19 cellular contexts compared by ENCODE assay signal in the genomic region with DNA sequence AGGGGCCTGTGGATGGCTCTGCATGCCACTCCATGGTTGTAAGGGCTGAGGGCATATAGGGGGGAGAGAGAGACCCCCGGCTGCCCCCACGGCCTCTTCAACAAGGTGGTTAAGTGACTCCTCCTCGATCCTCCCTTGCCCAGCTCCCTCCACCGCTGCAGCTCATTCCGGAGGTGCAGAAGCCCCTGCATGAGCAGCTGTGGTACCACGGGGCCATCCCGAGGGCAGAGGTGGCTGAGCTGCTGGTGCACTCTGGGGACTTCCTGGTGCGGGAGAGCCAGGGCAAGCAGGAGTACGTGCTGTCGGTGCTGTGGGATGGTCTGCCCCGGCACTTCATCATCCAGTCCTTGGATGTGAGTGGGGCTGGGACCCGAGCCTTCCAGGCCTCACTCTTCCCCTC. TPM values are rescaled to one million over a fixed set of nuclear protein-coding genes. Genes with fewer than 3 reads are reported as not detected.
DNase-seq lines count a peak whose midpoint lies in the region; ATAC-seq, FAIRE-seq and TF ChIP-seq lines count a peak whose summit lies in the region.
"Had no signal": no experiment of that assay in that cellular context is flagged by ENCODE, and none has a peak within 500 bp of the region (broad histone marks: within the 10 kb centered on the region; RNA-seq: fewer than 3 reads in every experiment).

No MANE protein-coding gene starts in this region.

- no peaks in the 10 kb centered on the region for H3K27me3 ChIP-seq in RWPE2 (ENCODE audit: insufficient read depth, poor library complexity, severe bottlenecking)
- H3K27me3 ChIP-seq in spleen (replicated peaks in 1 of 7) = peaks cover 0 to 8% (median 0%) of the 10 kb centered on the region in 7 donors
- H3K27me3 ChIP-seq in CD4-positive, alpha-beta T cell (ENCODE audit: control insufficient read depth, insufficient read depth, low read length) = no peaks in the 10 kb centered on the region
- H3K27me3 ChIP-seq: BLaER1 had no signal

- ATAC-seq in activated T-cell treated with anti-CD3 and anti-CD28 coated beads, Interleukin-2, amount 50 U/mL, for 72 hours (replicated peaks in 1 of 2) = no peak
- ATAC-seq in RWPE2 (ENCODE audit: low read depth) (no peak), HG03520 (IDR thresholded peaks at IDR 0.05; ENCODE audit: unreplicated experiment) (no peak)
- ATAC-seq in CD4-positive, alpha-beta T cell (ENCODE audit: poor library complexity) = no peak
- ATAC-seq: CD8-positive, alpha-beta T cell; HCT116 had no signal

- peaks cover 12% of the 10 kb centered on the region for H3K4me1 Mint-ChIP-seq in activated T-cell treated with anti-CD3 and anti-CD28 coated beads, Interleukin-2, amount 50 U/mL, for 72 hours (ENCODE audit: low read depth)
- peaks cover 5% of the 10 kb centered on the region for H3K4me1 Mint-ChIP-seq in CD4-positive, alpha-beta T cell (ENCODE audit: low read depth)

- no peak overlapping the region for H3K27ac ChIP-seq in RWPE2 (ENCODE audit: poor library complexity, severe bottlenecking)
- H3K27ac ChIP-seq in kidney (ENCODE audit: low read depth in 2 of 2, low read length in 2 of 2) = no peak overlapping the region
- peak overlapping the region in 5 of 8 donors; percentile 27 to 98 (median 33) for H3K27ac ChIP-seq in spleen
- no peak overlapping the region for H3K27ac ChIP-seq in CD4-positive, alpha-beta T cell (ENCODE audit: low read depth, low read length)
- H3K27ac ChIP-seq: BLaER1 had no signal

- TF ChIP-seq CTCF in RWPE2 (IDR thresholded peaks at IDR 0.05; ENCODE audit: poor library complexity, severe bottlenecking) (no peak), kidney (IDR thresholded peaks at IDR 0.05; ENCODE audit: borderline replicate concordance, extremely low read depth, insufficient read depth) (no peak), spleen (IDR thresholded peaks at IDR 0.05 in 8 of 11, conservative IDR thresholded peaks at IDR 0.05 in 3 of 11) (no peak)
- TF ChIP-seq CTCF in CD4-positive, alpha-beta T cell (IDR thresholded peaks at IDR 0.05) = no peak

- H3K4me3 ChIP-seq in RWPE2 (ENCODE audit: severe bottlenecking) = no peak overlapping the region
- H3K4me3 ChIP-seq in kidney (ENCODE audit: low read length in 2 of 2) = no peak overlapping the region
- H3K4me3 ChIP-seq in spleen = peak overlapping the region in 2 of 8 donors; percentile 13 to 80
- H3K4me3 ChIP-seq: BLaER1 had no signal

- POLR2A ChIA-PET in CD4-positive, alpha-beta T cell (lab: Charles Lee) = no interaction called here

- no peak for FAIRE-seq in kidney (lab: Jason Lieb, UNC)
- FAIRE-seq: HTR-8/SVneo had no signal

- H3K36me3 ChIP-seq in RWPE2 (ENCODE audit: low read depth) (no peaks in the 10 kb centered on the region), kidney (ENCODE audit: control insufficient read depth in 1 of 2, insufficient read depth in 2 of 2, low read length in 2 of 2) (peaks cover 4 to 5% of the 10 kb centered on the region in 2 donors), spleen (peaks cover 9 to 99% (median 77%) of the 10 kb centered on the region in 6 donors)

- H3K27ac Mint-ChIP-seq in activated T-cell treated with anti-CD3 and anti-CD28 coated beads, Interleukin-2, amount 50 U/mL, for 72 hours = peak overlapping the region; percentile 29
- no peak overlapping the region for H3K27ac Mint-ChIP-seq in CD4-positive, alpha-beta T cell
- H3K27ac Mint-ChIP-seq: CD8-positive, alpha-beta T cell; HFFc6 had no signal

- no peak overlapping the region for H3K9ac ChIP-seq in kidney (ENCODE audit: low read length in 2 of 2)
- H3K9ac ChIP-seq: BLaER1 had no signal

- peaks cover 13 to 17% of the 10 kb centered on the region in 2 donors for H3K36me3 Mint-ChIP-seq in activated T-cell treated with anti-CD3 and anti-CD28 coated beads, Interleukin-2, amount 50 U/mL, for 72 hours (ENCODE audit: insufficient read depth in 2 of 2)
- no peaks in the 10 kb centered on the region for H3K36me3 Mint-ChIP-seq in CD4-positive, alpha-beta T cell (ENCODE audit: low read depth)
- H3K36me3 Mint-ChIP-seq: CD8-positive, alpha-beta T cell had no signal

- H3K4me3 Mint-ChIP-seq in activated T-cell treated with anti-CD3 and anti-CD28 coated beads, Interleukin-2, amount 50 U/mL, for 72 hours = no peak overlapping the region
- H3K4me3 Mint-ChIP-seq in CD4-positive, alpha-beta T cell = no peak overlapping the region
- H3K4me3 Mint-ChIP-seq: CD14-positive monocyte; CD8-positive, alpha-beta T cell; HFFc6 had no signal

- TF ChIP-seq POLR2A in spleen (IDR thresholded peaks at IDR 0.05) = no peak

- intact Hi-C loops in kidney (cut with DNase I) (no loop called here), spleen (cut with DNase I; ENCODE audit: low total_unique reads) (no loop called here)
- intact Hi-C loops in CD4-positive, alpha-beta T cell (cut with DNase I, micrococcal nuclease) = no loop called here

- H3K4me1 ChIP-seq in RWPE2 (ENCODE audit: insufficient read depth, poor library complexity, severe bottlenecking) = no peaks in the 10 kb centered on the region
- H3K4me1 ChIP-seq in kidney (ENCODE audit: control insufficient read depth in 1 of 2, insufficient read depth in 1 of 2, low read depth in 1 of 2, low read length in 2 of 2) = peaks cover 0 to 1% of the 10 kb centered on the region in 2 donors
- peaks cover 13 to 99% (median 68%) of the 10 kb centered on the region in 6 donors for H3K4me1 ChIP-seq in spleen

- H3K9me3 ChIP-seq in RWPE2 (ENCODE audit: severe bottlenecking) = no peaks in the 10 kb centered on the region
- no peaks in the 10 kb centered on the region for H3K9me3 ChIP-seq in kidney (ENCODE audit: control insufficient read depth in 1 of 2, low read length in 2 of 2)
- H3K9me3 ChIP-seq in spleen = no peaks in the 10 kb centered on the region
- H3K9me3 ChIP-seq in CD4-positive, alpha-beta T cell (ENCODE audit: control insufficient read depth, low read length) = no peaks in the 10 kb centered on the region
- H3K9me3 ChIP-seq: BLaER1 had no signal

- 74 to 100% (median 76%) methylated on average over 10 to 12 of the region's 12 CpGs for WGBS in spleen, 5 donors

- CTCF ChIA-PET in CD4-positive, alpha-beta T cell (lab: Charles Lee) = no interaction called here

- DNase-seq in activated T-cell treated with anti-CD3 and anti-CD28 coated beads, Interleukin-2, amount 50 U/mL, for 72 hours = no peak
- no peak for DNase-seq in activated T-cell treated with anti-CD3 and anti-CD28 coated beads, Interleukin-2, amount 50 U/mL, for 48 hours
- DNase-seq in RWPE2 (ENCODE audit: low spot score) (peak; percentile 74), kidney (peak; percentile 73), spleen (peak; percentile 74)
- no peak for DNase-seq in CD4-positive, alpha-beta T cell
- DNase-seq: 8988T; Calu3; CD8-positive, alpha-beta T cell; DMS79 treated with DMSO at 0.1 percent for 48 hours; GF-D8; GOT3; H7; HFFc6 had no signal

- no peaks in the 10 kb centered on the region for H3K9me3 Mint-ChIP-seq in activated T-cell treated with anti-CD3 and anti-CD28 coated beads, Interleukin-2, amount 50 U/mL, for 72 hours
- H3K9me3 Mint-ChIP-seq in CD4-positive, alpha-beta T cell = no peaks in the 10 kb centered on the region
- H3K9me3 Mint-ChIP-seq: CD14-positive monocyte; CD8-positive, alpha-beta T cell; HFFc6 had no signal

- H3K27me3 Mint-ChIP-seq in activated T-cell treated with anti-CD3 and anti-CD28 coated beads, Interleukin-2, amount 50 U/mL, for 72 hours (ENCODE audit: low read depth) = no peaks in the 10 kb centered on the region
- H3K27me3 Mint-ChIP-seq in CD4-positive, alpha-beta T cell = peaks cover 4% of the 10 kb centered on the region

RNA-seq across cellular contexts. Expression of a gene that starts 6.5 kb away (rescaled TPM):
- total RNA-seq in activated T-cell treated with anti-CD3 and anti-CD28 coated beads, Interleukin-2, amount 50 U/mL, for 72 hours = 10 to 100 TPM; 68.3 to 81.5 TPM
- total RNA-seq in kidney = 33.5 TPM
- 9.3 TPM for polyA plus RNA-seq in kidney (ENCODE audit: insufficient read depth, low read depth, low replicate concordance)
- total RNA-seq in spleen = 100 to 1,000 TPM; 150 to 369 (median 272) TPM
- polyA plus RNA-seq in spleen = 100 to 1,000 TPM in 1 of 3 donors, 10 to 100 TPM in 2; 39.5 to 176 (median 89.2) TPM
- total RNA-seq in CD4-positive, alpha-beta T cell = 1 to 10 TPM; 3.0 to 5.5 TPM

RNA-seq across cellular contexts. Expression of a gene that starts 12.3 kb away (rescaled TPM):
- 100 to 1,000 TPM; 159 to 190 TPM for total RNA-seq in activated T-cell treated with anti-CD3 and anti-CD28 coated beads, Interleukin-2, amount 50 U/mL, for 72 hours
- total RNA-seq in kidney (56.3 TPM), spleen (100 to 1,000 TPM; 105 to 167 (median 120) TPM)
- polyA plus RNA-seq in kidney (ENCODE audit: insufficient read depth, low read depth, low replicate concordance) (11.4 TPM), spleen (10 to 100 TPM; 13.7 to 46.1 (median 24.0) TPM)
- 100 to 1,000 TPM; 125 to 128 TPM for total RNA-seq in CD4-positive, alpha-beta T cell

RNA-seq across cellular contexts. Expression of a gene that starts 22.5 kb away (rescaled TPM):
- total RNA-seq in activated T-cell treated with anti-CD3 and anti-CD28 coated beads, Interleukin-2, amount 50 U/mL, for 72 hours = 100 to 1,000 TPM; 604 to 721 TPM
- total RNA-seq in kidney = 75.9 TPM
- polyA plus RNA-seq in kidney (ENCODE audit: insufficient read depth, low read depth, low replicate concordance) = 36.4 TPM
- 100 to 1,000 TPM in 2 of 7 donors, 10 to 100 TPM in 5; 62.0 to 139 (median 86.8) TPM for total RNA-seq in spleen
- 10 to 100 TPM in 2 of 3 donors, 1 to 10 TPM in 1; 10.0 to 33.3 (median 10.9) TPM for polyA plus RNA-seq in spleen
- total RNA-seq in CD4-positive, alpha-beta T cell = 100 to 1,000 TPM in 1 of 2 experiments, 10 to 100 TPM in 1; 97.4 to 104 TPM

RNA-seq across cellular contexts. Expression of a gene that starts 41.5 kb away (rescaled TPM):
- 10 to 100 TPM; 37.6 to 53.7 TPM for total RNA-seq in activated T-cell treated with anti-CD3 and anti-CD28 coated beads, Interleukin-2, amount 50 U/mL, for 72 hours
- total RNA-seq in kidney (15.5 TPM), spleen (10 to 100 TPM; 12.8 to 25.9 (median 18.0) TPM)
- polyA plus RNA-seq in kidney (ENCODE audit: insufficient read depth, low read depth, low replicate concordance) (47.3 TPM), spleen (10 to 100 TPM; 23.9 to 34.5 (median 31.0) TPM)
- 10 to 100 TPM in 1 of 2 experiments, 1 to 10 TPM in 1; 9.9 to 10.8 TPM for total RNA-seq in CD4-positive, alpha-beta T cell

RNA-seq across cellular contexts. Expression of a gene that starts 44.2 kb away (rescaled TPM):
- total RNA-seq in activated T-cell treated with anti-CD3 and anti-CD28 coated beads, Interleukin-2, amount 50 U/mL, for 72 hours = 10 to 100 TPM; 65.9 to 76.8 TPM
- total RNA-seq in kidney (62.8 TPM), spleen (10 to 100 TPM; 32.8 to 59.5 (median 42.6) TPM)
- polyA plus RNA-seq in kidney (ENCODE audit: insufficient read depth, low read depth, low replicate concordance) (48.9 TPM), spleen (10 to 100 TPM; 32.2 to 43.6 (median 32.8) TPM)
- total RNA-seq in CD4-positive, alpha-beta T cell = 10 to 100 TPM; 17.6 to 18.9 TPM

Comparison
In these comparisons a context has a peak if more than half of its experiments do, and no peak if none do; other contexts are left out.
1. DNase-seq: peak in RWPE2 (single experiment), kidney (single experiment) and spleen (single experiment); none in activated T-cell treated with anti-CD3 and anti-CD28 coated beads, Interleukin-2, amount 50 U/mL, for 72 hours (0 of 2), activated T-cell treated with anti-CD3 and anti-CD28 coated beads, Interleukin-2, amount 50 U/mL, for 48 hours (0 of 2) and CD4-positive, alpha-beta T cell (0 of 10).
2. H3K27ac ChIP-seq: peak in spleen (5 of 8); none in RWPE2 (single experiment), kidney (0 of 2) and CD4-positive, alpha-beta T cell (single experiment).